ENCODE assay signal across 11 cellular contexts in genomic region chr10:15715619-15716227, GRCh38. TPM values are rescaled to one million over a fixed set of nuclear protein-coding genes. Genes with fewer than 3 reads are reported as not detected.
DNase-seq lines count a peak whose midpoint lies in the region; ATAC-seq and TF ChIP-seq lines count a peak whose summit lies in the region.
"Had no signal": no experiment of that assay in that cellular context is flagged by ENCODE, and none has a peak within 500 bp of the region (broad histone marks: within the 10 kb centered on the region; RNA-seq: fewer than 3 reads in every experiment).

No MANE protein-coding gene starts in this region.

- no peak overlapping the region for H4K91ac ChIP-seq in mesenchymal stem cell (ENCODE audit: low read length)

- DNase-seq in BJ (ENCODE audit: low read depth) (no peak), Kasumi-1 (lab: John Stamatoyannopoulos, UW) (peak; percentile 30 to 45), colonic mucosa (no peak), mesenchymal stem cell (peak; percentile 40), NCI-H510A (lab: John Stamatoyannopoulos, UW) (no peak), NCI-H446 (lab: John Stamatoyannopoulos, UW) (no peak)
- DNase-seq in effector memory CD4-positive, alpha-beta T cell, result no peak
- DNase-seq: activated naive CD8-positive, alpha-beta T cell treated with anti-CD3 and anti-CD28 coated beads, Interleukin-2, amount 50 U/mL, for 24 hours had no signal

- H3K9me3 ChIP-seq in colonic mucosa (no peaks in the 10 kb centered on the region), mesenchymal stem cell (ENCODE audit: control insufficient read depth, low read length) (no peaks in the 10 kb centered on the region)
- no peaks in the 10 kb centered on the region for H3K9me3 ChIP-seq in effector memory CD4-positive, alpha-beta T cell (ENCODE audit: control insufficient read depth, low read length)

- ATAC-seq in esophagus mucosa, result no peak
- ATAC-seq: activated naive CD8-positive, alpha-beta T cell treated with anti-CD3 and anti-CD28 coated beads, Interleukin-2, amount 50 U/mL, for 24 hours; natural killer cell treated with Interleukin-12 subunit alpha and Interleukin-12 subunit beta and Interleukin-15 and Interleukin-18, amount 100 ng/mL, for 72 hours; Right ventricle myocardium inferior had no signal

- no peak overlapping the region for H2BK15ac ChIP-seq in mesenchymal stem cell (ENCODE audit: low read depth, poor library complexity, severe bottlenecking)

- H2BK12ac ChIP-seq in mesenchymal stem cell (ENCODE audit: low read length in 2 of 2), result peak overlapping the region; percentile 33 to 66

- H3K14ac ChIP-seq in mesenchymal stem cell (ENCODE audit: low read length in 2 of 2), result no peak overlapping the region

- H3K4me1 ChIP-seq in colonic mucosa, result no peaks in the 10 kb centered on the region
- H3K4me1 ChIP-seq in mesenchymal stem cell (ENCODE audit: control insufficient read depth, insufficient read depth, low read depth, low read length), result peaks cover 13% of the 10 kb centered on the region
- no peaks in the 10 kb centered on the region for H3K4me1 ChIP-seq in effector memory CD4-positive, alpha-beta T cell (ENCODE audit: control insufficient read depth, insufficient read depth, low read length, poor library complexity, severe bottlenecking)

- H3K18ac ChIP-seq in mesenchymal stem cell (ENCODE audit: low read depth in 1 of 2, low read length in 2 of 2), result no peak overlapping the region

- no peak overlapping the region for H2BK5ac ChIP-seq in mesenchymal stem cell (ENCODE audit: low read depth, low read length, poor library complexity, severe bottlenecking)

- H3K27me3 ChIP-seq in BJ (ENCODE audit: control insufficient read depth, insufficient read depth, low read length) (peaks cover 7% of the 10 kb centered on the region; the same call in 1 of the 2 replicates), colonic mucosa (peaks cover 17% of the 10 kb centered on the region), mesenchymal stem cell (ENCODE audit: control insufficient read depth in 1 of 2, insufficient read depth in 1 of 2, low read length in 2 of 2) (peaks cover 24 to 38% of the 10 kb centered on the region in 2 experiments)
- peaks cover 10% of the 10 kb centered on the region for H3K27me3 ChIP-seq in effector memory CD4-positive, alpha-beta T cell (replicated peaks; ENCODE audit: control insufficient read depth, insufficient read depth, low read length, poor library complexity, severe bottlenecking)

- H2BK120ac ChIP-seq in mesenchymal stem cell (ENCODE audit: low read depth, low read length), result no peak overlapping the region

- no peak overlapping the region for H2AFZ ChIP-seq in mesenchymal stem cell (ENCODE audit: low read depth, low read length)

- H3K9ac ChIP-seq in colonic mucosa (ENCODE audit: low read depth in 2 of 2, low read length in 2 of 2), result no peak overlapping the region
- H3K9ac ChIP-seq in mesenchymal stem cell (ENCODE audit: low read length), result no peak overlapping the region

- no peak overlapping the region for H3K4me2 ChIP-seq in mesenchymal stem cell (ENCODE audit: low read length, poor library complexity, severe bottlenecking)

- no peak overlapping the region for H2AK5ac ChIP-seq in mesenchymal stem cell (ENCODE audit: low read length, severe bottlenecking)

- no peak overlapping the region for H4K8ac ChIP-seq in mesenchymal stem cell (ENCODE audit: low read length)

- H3K23ac ChIP-seq in mesenchymal stem cell (ENCODE audit: low read length in 2 of 2), result no peak overlapping the region

- no peak overlapping the region for H3K4me3 ChIP-seq in BJ (ENCODE audit: low read depth, low read length)
- no peak overlapping the region for H3K4me3 ChIP-seq in colonic mucosa
- no peak overlapping the region for H3K4me3 ChIP-seq in mesenchymal stem cell (ENCODE audit: insufficient read depth in 1 of 2, low read depth in 1 of 2, low read length in 2 of 2)
- no peak overlapping the region for H3K4me3 ChIP-seq in effector memory CD4-positive, alpha-beta T cell (ENCODE audit: insufficient read depth, low read depth, low read length, poor library complexity, severe bottlenecking)

- POLR2A ChIA-PET in BJ (lab: Charles Lee), result no interaction called here

- intact Hi-C loops in colonic mucosa (cut with DNase I), result loop anchor here (10.0 kb wide), 1 partner anchor 131 kb away; no protein-coding TSS in a partner anchor

- TF ChIP-seq CTCF in BJ (IDR thresholded peaks at IDR 0.05; ENCODE audit: insufficient read depth, low read depth, low read length) (peak; percentile 77), colonic mucosa (IDR thresholded peaks at IDR 0.05) (peak; percentile 29)

- no peak overlapping the region for H3K4ac ChIP-seq in mesenchymal stem cell (ENCODE audit: low read depth in 1 of 2, low read length in 2 of 2)

- CTCF ChIA-PET in BJ (lab: Yijun Ruan, JAX), result interaction anchor here (0.6 to 3.9 kb wide), 16 partner anchors 9 to 286 kb away, joined by 3 to 57 read pairs (median 5); no protein-coding TSS in a partner anchor

- H3K36me3 ChIP-seq in BJ (ENCODE audit: control insufficient read depth, insufficient read depth, low read length) (no peaks in the 10 kb centered on the region), colonic mucosa (no peaks in the 10 kb centered on the region), mesenchymal stem cell (ENCODE audit: control insufficient read depth in 1 of 2, insufficient read depth in 2 of 2, low read depth in 1 of 2, low read length in 2 of 2) (no peaks in the 10 kb centered on the region)
- no peaks in the 10 kb centered on the region for H3K36me3 ChIP-seq in effector memory CD4-positive, alpha-beta T cell (ENCODE audit: control insufficient read depth, insufficient read depth, low read length)

- no peaks in the 10 kb centered on the region for H3K79me1 ChIP-seq in mesenchymal stem cell (replicated peaks; ENCODE audit: low read length, poor library complexity, severe bottlenecking)

- H3K27ac ChIP-seq in colonic mucosa (no peak overlapping the region), mesenchymal stem cell (ENCODE audit: low read length, poor library complexity, severe bottlenecking) (no peak overlapping the region)
- H3K27ac ChIP-seq in effector memory CD4-positive, alpha-beta T cell (ENCODE audit: insufficient read depth, low read length, poor library complexity, severe bottlenecking), result no peak overlapping the region

- whole genome bisulfite sequencing in mesenchymal stem cell, result 65% methylated on average over 5 of the region's 5 CpGs

RNA-seq across cellular contexts. Expression of gene ITGA8, which starts 4.0 kb away (rescaled TPM):
- 10.1 and 11.3 TPM in 2 replicates for polyA plus RNA-seq in BJ (2011; rRNA removed)
- polyA minus RNA-seq in BJ (2011; rRNA and poly(A)+ RNA removed), result 3.6 and 6.1 TPM in 2 replicates
- 1 to 10 TPM; 2.1 to 3.5 TPM for total RNA-seq in colonic mucosa
- 104 TPM for polyA plus RNA-seq in mesenchymal stem cell (2013, experiment 1 of 2)
- polyA plus RNA-seq in mesenchymal stem cell (2013, experiment 2 of 2), result 106 TPM
- total RNA-seq in esophagus mucosa, result 2.1 TPM
- total RNA-seq: natural killer cell treated with Interleukin-12 subunit alpha and Interleukin-12 subunit beta and Interleukin-15 and Interleukin-18, amount 100 ng/mL, for 72 hours had no signal

Comparison
In these comparisons a context has a peak if more than half of its experiments do, and no peak if none do; other contexts are left out.
1. DNase-seq: peak in Kasumi-1 (2 of 2) and mesenchymal stem cell (single experiment); none in BJ (single experiment), colonic mucosa (single experiment), NCI-H510A (single experiment), effector memory CD4-positive, alpha-beta T cell (0 of 3) and NCI-H446 (0 of 2).